ENCODE assay signal across 8 cellular contexts in the genomic region with DNA sequence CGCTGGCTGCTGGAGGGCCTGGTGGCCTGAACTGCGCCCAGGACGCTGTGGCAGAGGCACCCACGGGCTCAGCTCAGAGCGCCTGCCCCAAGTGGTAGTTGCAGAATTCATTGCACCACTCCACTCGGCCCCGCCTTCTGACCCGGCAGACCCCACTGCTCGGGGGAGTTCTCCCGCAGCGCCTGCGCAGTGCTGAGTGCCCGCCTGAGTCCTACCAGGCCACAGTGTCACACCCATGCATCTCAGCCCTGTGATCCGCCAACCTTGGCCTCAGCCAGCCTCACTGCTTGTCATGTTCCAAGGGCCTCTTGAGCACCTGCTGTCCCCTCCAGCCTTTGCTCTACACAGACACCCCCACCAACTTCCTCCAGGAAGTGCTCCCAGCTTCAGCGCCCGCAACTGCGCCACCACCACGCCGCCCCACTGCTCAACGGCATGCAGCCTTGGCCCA. TPM values are rescaled to one million over a fixed set of nuclear protein-coding genes. Genes with fewer than 3 reads are reported as not detected.
DNase-seq lines count a peak whose midpoint lies in the region; ATAC-seq and TF ChIP-seq lines count a peak whose summit lies in the region.

No MANE protein-coding gene starts in this region.

- H3K79me2 ChIP-seq in OCI-LY3 (ENCODE audit: low read length) (no peaks in the 10 kb centered on the region), hepatocyte (no peaks in the 10 kb centered on the region)

- intact Hi-C loops in aorta (cut with DNase I), result no loop called here

- H3K27me3 ChIP-seq in OCI-LY3 (ENCODE audit: low read depth, low read length), result no peaks in the 10 kb centered on the region
- H3K27me3 ChIP-seq in aorta (ENCODE audit: control insufficient read depth in 1 of 2, insufficient read depth in 2 of 2, low read length in 1 of 2), result no peaks in the 10 kb centered on the region
- no peaks in the 10 kb centered on the region for H3K27me3 ChIP-seq in hepatocyte

- H4K20me1 ChIP-seq in OCI-LY3 (ENCODE audit: insufficient read depth, low read length) (no peaks in the 10 kb centered on the region), hepatocyte (ENCODE audit: insufficient read depth, poor library complexity, severe bottlenecking) (no peaks in the 10 kb centered on the region)

- 81 to 85% methylated on average over 20 of the region's 20 CpGs for WGBS in aorta, 2 donors
- WGBS in hepatocyte (ENCODE audit: low lambda C conversion rate, missing lambda C conversion rate), result 92% methylated on average over 14 of the region's 20 CpGs

- ATAC-seq in aorta (ENCODE audit: low FRiP score), result no peak

- H3K9me2 ChIP-seq in hepatocyte (replicated peaks; ENCODE audit: insufficient read depth), result no peaks in the 10 kb centered on the region

- no peak overlapping the region for H2AFZ ChIP-seq in OCI-LY3 (ENCODE audit: low read depth, low read length)
- H2AFZ ChIP-seq in hepatocyte, result no peak overlapping the region

- TF ChIP-seq CTCF in GM12872 (IDR thresholded peaks at IDR 0.05; ENCODE audit: insufficient read depth, low read depth, low read length), result 0 out of 3 replicates have a peak, but pooled peaks have one; percentile 5
- no peak for TF ChIP-seq CTCF in OCI-LY3 (IDR thresholded peaks at IDR 0.05; ENCODE audit: low read depth, low read length)
- no peak for TF ChIP-seq CTCF in foreskin fibroblast (IDR thresholded peaks at IDR 0.05; ENCODE audit: low read depth, low read length)
- no peak for TF ChIP-seq CTCF in hepatocyte (IDR thresholded peaks at IDR 0.05; ENCODE audit: poor library complexity)

- H3K9me3 ChIP-seq in OCI-LY3 (ENCODE audit: insufficient read depth, low read length), result no peaks in the 10 kb centered on the region
- no peaks in the 10 kb centered on the region for H3K9me3 ChIP-seq in aorta (ENCODE audit: control insufficient read depth, low read length)
- H3K9me3 ChIP-seq in hepatocyte (ENCODE audit: low read depth), result no peaks in the 10 kb centered on the region

- H3K4me2 ChIP-seq in OCI-LY3 (ENCODE audit: low read length) (peak overlapping the region; percentile 61), hepatocyte (no peak overlapping the region)

- peaks cover 11% of the 10 kb centered on the region for H3K4me1 ChIP-seq in OCI-LY3 (ENCODE audit: low read length)
- no peaks in the 10 kb centered on the region for H3K4me1 ChIP-seq in aorta (ENCODE audit: control insufficient read depth in 1 of 2, insufficient read depth in 2 of 2, low read length in 2 of 2)
- H3K4me1 ChIP-seq in hepatocyte (ENCODE audit: insufficient read depth), result peaks cover 35% of the 10 kb centered on the region

- H3K4me3 ChIP-seq in OCI-LY3 (ENCODE audit: low read length) (peak overlapping the region; percentile 48), aorta (ENCODE audit: low read length in 2 of 2) (no peak overlapping the region), foreskin fibroblast (ENCODE audit: low read depth in 1 of 2, low read length in 2 of 2) (no peak overlapping the region), hepatocyte (no peak overlapping the region)

- DNase-seq in activated gamma-delta T cell treated with anti-CD3 and anti-CD28 coated beads, Interleukin-2, amount 50 U/mL, for 16 hours (ENCODE audit: low read depth), result peak; percentile 56
- peak; percentile 29 to 38 for DNase-seq in stimulated activated CD4-positive, alpha-beta T cell treated with anti-CD3 and anti-CD28 coated beads, Interleukin-2, amount 100 ng/mL, for 48 hours
- DNase-seq in aorta (no peak), foreskin fibroblast (no peak), HK-2 (ENCODE audit: unreplicated experiment) (no peak), hepatocyte (ENCODE audit: low spot score) (no peak)

- H3K27ac ChIP-seq in OCI-LY3 (ENCODE audit: low read length), result no peak overlapping the region
- H3K27ac ChIP-seq in aorta (ENCODE audit: low read depth in 1 of 2, low read length in 2 of 2), result no peak overlapping the region
- H3K27ac ChIP-seq in hepatocyte, result no peak overlapping the region

- peak overlapping the region; percentile 7; the same call in 1 of the 2 replicates for H3K9ac ChIP-seq in OCI-LY3 (ENCODE audit: low read length)

- H3K36me3 ChIP-seq in OCI-LY3 (replicated peaks; ENCODE audit: low read depth, low read length) (no peaks in the 10 kb centered on the region), aorta (ENCODE audit: control insufficient read depth in 1 of 2, insufficient read depth in 2 of 2, low read length in 1 of 2) (no peaks in the 10 kb centered on the region), hepatocyte (replicated peaks; ENCODE audit: insufficient read depth, low read depth) (no peaks in the 10 kb centered on the region)

RNA-seq across cellular contexts. Expression of gene DEGS2, which starts 12.2 kb away (rescaled TPM):
- total RNA-seq in aorta, result under 1 TPM; 0.81 to 0.99 TPM
- 1 to 10 TPM in 1 of 2 donors, under 1 TPM in 1; 0.10 to 3.0 TPM for polyA plus RNA-seq in aorta
- 1.8 and 5.3 TPM in 2 replicates for total RNA-seq in hepatocyte
- 7.7 and 11.8 TPM in 2 replicates for polyA plus RNA-seq in hepatocyte

Comparison
In these comparisons a context has a peak if more than half of its experiments do, and no peak if none do; other contexts are left out.
1. DNase-seq: peak in activated gamma-delta T cell treated with anti-CD3 and anti-CD28 coated beads, Interleukin-2, amount 50 U/mL, for 16 hours (single experiment) and stimulated activated CD4-positive, alpha-beta T cell treated with anti-CD3 and anti-CD28 coated beads, Interleukin-2, amount 100 ng/mL, for 48 hours (2 of 2); none in aorta (0 of 2), foreskin fibroblast (0 of 2), HK-2 (single experiment) and hepatocyte (single experiment).